In genomic region chr21:31848339-31848985, GRCh38 we compare ENCODE assay signal across 22 cellular contexts. TPM values are rescaled to one million over a fixed set of nuclear protein-coding genes. Genes with fewer than 3 reads are reported as not detected.
"Had no signal": no experiment of that assay in that cellular context is flagged by ENCODE, and none has a peak within 500 bp of the region (broad histone marks: within the 10 kb centered on the region; RNA-seq: fewer than 3 reads in every experiment).

No MANE protein-coding gene starts in this region.

- DNase-seq: activated CD4-positive, alpha-beta T cell treated with anti-CD3 and anti-CD28 coated beads for 4 hours; activated CD8-positive, alpha-beta memory T cell treated with anti-CD3 and anti-CD28 coated beads, Interleukin-2, amount 50 U/mL, for 48 hours; activated CD8-positive, alpha-beta T cell treated with anti-CD3 and anti-CD28 coated beads, Interleukin-2, amount 10 ng/mL, durations not matched to agents 7 days and 5 days; activated naive CD4-positive, alpha-beta T cell treated with anti-CD3 and anti-CD28 coated beads, Interleukin-2, amount 50 U/mL, for 16 hours; activated naive CD8-positive, alpha-beta T cell treated with anti-CD3 and anti-CD28 coated beads, Interleukin-2, amount 10 ng/mL, durations not matched to agents 7 days and 5 days; activated T-cell treated with anti-CD3 and anti-CD28 coated beads, Interleukin-2, amount 50 U/mL, for 1 hour; adrenal gland; anterior cingulate cortex; Karpas-422; MM.1S; NCI-H1105 treated with DMSO at 0.1 percent for 48 hours; NCI-H1436 treated with DMSO at 0.1 percent for 48 hours; NCI-H187; NCI-H2081; NCI-H510A treated with DMSO at 0.1 percent for 48 hours; NCI-H69; NK-92 treated with Interleukin-12 subunit alpha and Interleukin-12 subunit beta, amount 100 ng/mL, for 24 hours; Peyer's patch; SHP77 treated with DMSO at 0.1 percent for 48 hours had no signal

- H3K4me3 Mint-ChIP-seq: activated CD8-positive, alpha-beta T cell treated with anti-CD3 and anti-CD28 coated beads, Interleukin-2, amount 10 ng/mL, durations not matched to agents 7 days and 5 days; activated naive CD8-positive, alpha-beta T cell treated with anti-CD3 and anti-CD28 coated beads, Interleukin-2, amount 10 ng/mL, durations not matched to agents 7 days and 5 days; T-helper 1 cell treated with Interleukin-12 subunit alpha and Interleukin-12 subunit beta and Interleukin-4 antibody, amounts not matched to agents 30 μg/mL and 1 μg/mL, for 36 hours had no signal

- H3K9me3 Mint-ChIP-seq: activated naive CD8-positive, alpha-beta T cell treated with anti-CD3 and anti-CD28 coated beads, Interleukin-2, amount 10 ng/mL, durations not matched to agents 7 days and 5 days; T-helper 1 cell treated with Interleukin-12 subunit alpha and Interleukin-12 subunit beta and Interleukin-4 antibody, amounts not matched to agents 30 μg/mL and 1 μg/mL, for 36 hours had no signal

- H3K36me3 ChIP-seq: adrenal gland, Peyer's patch had no signal

- H3K36me3 Mint-ChIP-seq: activated naive CD8-positive, alpha-beta T cell treated with anti-CD3 and anti-CD28 coated beads, Interleukin-2, amount 10 ng/mL, durations not matched to agents 7 days and 5 days had no signal

- H3K4me3 ChIP-seq: adrenal gland, K562, Peyer's patch had no signal

- H3K27ac Mint-ChIP-seq: activated CD8-positive, alpha-beta T cell treated with anti-CD3 and anti-CD28 coated beads, Interleukin-2, amount 10 ng/mL, durations not matched to agents 7 days and 5 days; activated naive CD8-positive, alpha-beta T cell treated with anti-CD3 and anti-CD28 coated beads, Interleukin-2, amount 10 ng/mL, durations not matched to agents 7 days and 5 days; T-helper 1 cell treated with Interleukin-12 subunit alpha and Interleukin-12 subunit beta and Interleukin-4 antibody, amounts not matched to agents 30 μg/mL and 1 μg/mL, for 36 hours had no signal

- H3K4me1 Mint-ChIP-seq: activated naive CD8-positive, alpha-beta T cell treated with anti-CD3 and anti-CD28 coated beads, Interleukin-2, amount 10 ng/mL, durations not matched to agents 7 days and 5 days had no signal

- H3K4me1 ChIP-seq: adrenal gland, Peyer's patch had no signal

- H3K27ac ChIP-seq: adrenal gland, Peyer's patch, RWPE1 had no signal

- H3K9me3 ChIP-seq: Peyer's patch had no signal

- H3K27me3 ChIP-seq: adrenal gland, Peyer's patch had no signal

- H3K27me3 Mint-ChIP-seq: activated naive CD8-positive, alpha-beta T cell treated with anti-CD3 and anti-CD28 coated beads, Interleukin-2, amount 10 ng/mL, durations not matched to agents 7 days and 5 days had no signal

RNA-seq across cellular contexts. Expression of gene HUNK, which starts 24.4 kb away (rescaled TPM):
- total RNA-seq: K562 had no signal
- polyA plus RNA-seq: K562 had no signal
